8 cellular contexts compared by ENCODE assay signal in the genomic region with DNA sequence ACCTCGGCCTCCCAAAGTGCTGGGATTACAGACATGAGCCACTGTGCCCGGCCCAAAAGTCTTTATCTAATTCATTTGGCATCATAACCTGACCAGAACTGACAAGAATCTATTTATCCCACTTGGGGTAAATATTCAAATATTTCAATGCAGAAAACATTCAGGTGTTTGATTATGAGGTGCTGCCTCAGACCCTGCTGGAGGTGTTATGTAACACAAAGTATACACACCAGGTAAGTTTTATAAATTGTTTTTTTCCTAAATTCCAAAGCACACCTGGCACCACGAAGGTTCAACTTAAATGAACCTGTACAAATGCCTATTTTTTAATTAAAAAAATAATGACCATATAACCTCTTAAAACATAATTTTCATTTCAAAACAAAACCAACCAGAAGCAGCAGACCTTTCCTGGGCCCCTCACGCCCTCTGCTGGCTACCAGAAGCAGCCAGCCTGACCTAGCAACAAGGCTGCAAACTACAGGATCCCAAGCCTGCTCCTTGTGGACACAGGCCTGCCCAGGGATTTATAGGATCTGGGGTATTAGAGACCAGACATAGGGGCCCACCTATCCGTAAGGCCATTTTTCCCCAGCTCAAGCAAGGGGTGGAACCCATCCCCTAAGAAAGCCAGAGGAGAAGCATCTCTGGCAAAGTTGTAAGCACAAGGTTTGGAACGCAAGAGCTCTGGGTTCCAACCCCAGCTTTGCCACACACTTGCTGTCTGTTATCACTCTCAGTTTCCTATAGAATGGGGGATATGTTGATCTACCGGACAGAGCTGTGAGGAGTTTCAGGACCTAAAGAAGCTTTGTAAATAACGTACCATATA. TPM values are rescaled to one million over a fixed set of nuclear protein-coding genes. Genes with fewer than 3 reads are reported as not detected.
DNase-seq lines count a peak whose midpoint lies in the region; ATAC-seq and TF ChIP-seq lines count a peak whose summit lies in the region.

No MANE protein-coding gene starts in this region.

- intact Hi-C loops in prostate gland (cut with DNase I) = no loop called here

- no peak for TF ChIP-seq POLR2A in prostate gland (IDR thresholded peaks at IDR 0.05)

- H3K9me3 ChIP-seq in prostate gland = no peaks in the 10 kb centered on the region

- no peaks in the 10 kb centered on the region for H3K36me3 ChIP-seq in prostate gland

- DNase-seq in CD1c-positive myeloid dendritic cell (ENCODE audit: extremely low spot score) (peak; percentile 46), NCI-H82 treated with DMSO at 0.1 percent for 48 hours (lab: John Stamatoyannopoulos, UW; ENCODE audit: unreplicated experiment) (peak; percentile 48), germinal center (ENCODE audit: low spot score) (peak; percentile 18), prostate gland (ENCODE audit: low spot score) (peak; percentile 19), middle frontal gyrus (ENCODE audit: extremely low spot score, low spot score) (no peak)
- peak; percentile 55 for DNase-seq in activated naive CD4-positive, alpha-beta T cell treated with Interleukin-2 at 50 U/mL for 16 hours

- peak in 3 of 4 experiments; percentile 35 to 44 (median 44) for TF ChIP-seq CTCF in prostate gland (IDR thresholded peaks at IDR 0.05)

- H3K27ac ChIP-seq in prostate gland = no peak overlapping the region

- 53% methylated on average over 8 of the region's 8 CpGs for WGBS in prostate gland

- ATAC-seq in GM18520 (IDR thresholded peaks at IDR 0.05; ENCODE audit: unreplicated experiment) (peak; percentile 41), HG02970 (IDR thresholded peaks at IDR 0.05; ENCODE audit: low FRiP score, unreplicated experiment) (no peak)

- no peak overlapping the region for H3K4me3 ChIP-seq in prostate gland

- H3K4me1 ChIP-seq in prostate gland (replicated peaks) = no peaks in the 10 kb centered on the region

- no peaks in the 10 kb centered on the region for H3K27me3 ChIP-seq in prostate gland (replicated peaks; ENCODE audit: insufficient read depth)

RNA-seq across cellular contexts. Expression of gene OTUD5, which starts 11.7 kb away (rescaled TPM):
- total RNA-seq in prostate gland = 10 to 100 TPM; 44.1 to 84.2 TPM

RNA-seq across cellular contexts. Expression of gene KCND1, which starts 25.9 kb away (rescaled TPM):
- total RNA-seq in prostate gland = 1 to 10 TPM in 1 of 2 donors, under 1 TPM in 1; 0.23 to 1.9 TPM

RNA-seq across cellular contexts. Expression of gene PIM2, which starts 26.9 kb away (rescaled TPM):
- total RNA-seq in prostate gland = 10 to 100 TPM; 12.1 to 23.5 TPM

RNA-seq across cellular contexts. Expression of gene SLC35A2, which starts 34.3 kb away (rescaled TPM):
- total RNA-seq in prostate gland = 10 to 100 TPM; 29.7 to 39.0 TPM

RNA-seq across cellular contexts. Expression of gene PQBP1, which starts 48.0 kb away (rescaled TPM):
- 10 to 100 TPM; 37.1 to 76.6 TPM for total RNA-seq in prostate gland
